ENCODE assay signal across 8 cellular contexts in the genomic region with DNA sequence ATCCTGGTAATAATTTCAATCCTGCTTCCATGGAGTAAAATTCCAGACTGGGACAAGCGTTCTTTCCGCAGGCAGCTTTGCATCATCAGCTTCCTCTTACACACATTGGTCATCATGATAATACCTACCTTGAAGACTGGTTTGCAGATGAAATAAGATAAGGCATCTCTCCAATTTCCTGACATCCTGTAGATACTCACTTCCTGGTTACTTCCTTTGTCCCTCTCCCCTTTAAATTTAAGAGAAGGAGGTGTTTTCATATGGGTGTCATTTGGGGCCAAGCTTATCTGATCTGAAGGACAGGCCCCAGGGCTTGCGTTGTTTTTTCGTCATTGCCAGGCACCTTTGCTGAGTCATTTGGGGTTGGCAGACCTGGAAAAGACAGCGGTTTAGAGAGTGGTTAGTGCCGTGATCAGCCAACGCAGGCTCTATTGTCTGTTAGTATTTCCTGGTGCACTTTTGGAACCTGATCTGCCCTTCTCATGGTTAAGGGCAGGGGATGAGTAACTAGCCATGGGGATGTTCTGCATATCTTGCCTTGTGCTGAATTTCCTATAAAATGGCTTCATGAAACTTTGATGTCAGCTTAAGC. TPM values are rescaled to one million over a fixed set of nuclear protein-coding genes. Genes with fewer than 3 reads are reported as not detected.
DNase-seq lines count a peak whose midpoint lies in the region; ATAC-seq and TF ChIP-seq lines count a peak whose summit lies in the region.

No MANE protein-coding gene starts in this region.

- H3K4me3 Mint-ChIP-seq in endothelial cell (ENCODE audit: unreplicated experiment): no peak overlapping the region
- peak overlapping the region; percentile 57 for H3K4me3 Mint-ChIP-seq in stimulated activated effector memory CD8-positive, alpha-beta T cell treated with anti-CD3 and anti-CD28 coated beads, Interleukin-12 subunit alpha, Interleukin-12 subunit beta, amount 100 ng/mL, for 72 hours

- TF ChIP-seq CTCF in endothelial cell (IDR thresholded peaks at IDR 0.05; ENCODE audit: unreplicated experiment): no peak

- H3K27me3 Mint-ChIP-seq in endothelial cell (ENCODE audit: unreplicated experiment): peaks cover 2% of the 10 kb centered on the region

- H3K4me1 Mint-ChIP-seq in endothelial cell (ENCODE audit: unreplicated experiment): peaks cover 49% of the 10 kb centered on the region
- H3K4me1 Mint-ChIP-seq in stimulated activated effector memory CD8-positive, alpha-beta T cell treated with anti-CD3 and anti-CD28 coated beads, Interleukin-12 subunit alpha, Interleukin-12 subunit beta, amount 100 ng/mL, for 72 hours: peaks cover 51% of the 10 kb centered on the region

- H3K36me3 Mint-ChIP-seq in endothelial cell (ENCODE audit: low read depth, unreplicated experiment): peaks cover 6% of the 10 kb centered on the region
- peaks cover 5% of the 10 kb centered on the region for H3K36me3 Mint-ChIP-seq in stimulated activated effector memory CD8-positive, alpha-beta T cell treated with anti-CD3 and anti-CD28 coated beads, Interleukin-12 subunit alpha, Interleukin-12 subunit beta, amount 100 ng/mL, for 72 hours

- peak overlapping the region; percentile 89 for H3K27ac Mint-ChIP-seq in endothelial cell (ENCODE audit: unreplicated experiment)
- H3K27ac Mint-ChIP-seq in stimulated activated effector memory CD8-positive, alpha-beta T cell treated with anti-CD3 and anti-CD28 coated beads, Interleukin-12 subunit alpha, Interleukin-12 subunit beta, amount 100 ng/mL, for 72 hours: peak overlapping the region; percentile 84

- no peaks in the 10 kb centered on the region for H3K9me3 Mint-ChIP-seq in endothelial cell (ENCODE audit: unreplicated experiment)
- H3K9me3 Mint-ChIP-seq in stimulated activated effector memory CD8-positive, alpha-beta T cell treated with anti-CD3 and anti-CD28 coated beads, Interleukin-12 subunit alpha, Interleukin-12 subunit beta, amount 100 ng/mL, for 72 hours: no peaks in the 10 kb centered on the region

- ATAC-seq in stimulated activated effector memory CD8-positive, alpha-beta T cell treated with anti-CD3 and anti-CD28 coated beads, Interleukin-12 subunit alpha, Interleukin-12 subunit beta, amount 100 ng/mL, for 72 hours: peak; percentile 90
- no peak for ATAC-seq in GM18873 (IDR thresholded peaks at IDR 0.05; ENCODE audit: low FRiP score, unreplicated experiment)

- DNase-seq in NCI-H1436 (lab: John Stamatoyannopoulos, UW) (peak; percentile 35), NCI-H1436 treated with DMSO at 0.1 percent for 48 hours (lab: John Stamatoyannopoulos, UW) (no peak), endothelial cell (ENCODE audit: low spot score) (peak; percentile 9), HuH-7.5 (ENCODE audit: low spot score) (no peak), cerebellar nuclear complex (lab: John Stamatoyannopoulos, UW) (no peak)
- DNase-seq in activated CD4-positive, CD25-positive, alpha-beta regulatory T cell treated with anti-CD3 and anti-CD28 coated beads, Interleukin-2, amount 50 U/mL, for 72 hours: peak; percentile 57
- peak; percentile 35 to 83 for DNase-seq in stimulated activated effector memory CD8-positive, alpha-beta T cell treated with anti-CD3 and anti-CD28 coated beads, Interleukin-12 subunit alpha, Interleukin-12 subunit beta, amount 100 ng/mL, for 72 hours (ENCODE audit: low spot score in 2 of 2)

RNA-seq across cellular contexts. Expression of a gene that starts 24.1 kb away (rescaled TPM):
- 49.6 TPM for total RNA-seq in endothelial cell (ENCODE audit: unreplicated experiment)

Comparison
In these comparisons a context has a peak if more than half of its experiments do, and no peak if none do; other contexts are left out.
1. DNase-seq: peak in NCI-H1436 (single experiment), activated CD4-positive, CD25-positive, alpha-beta regulatory T cell treated with anti-CD3 and anti-CD28 coated beads, Interleukin-2, amount 50 U/mL, for 72 hours (single experiment), endothelial cell (single experiment) and stimulated activated effector memory CD8-positive, alpha-beta T cell treated with anti-CD3 and anti-CD28 coated beads, Interleukin-12 subunit alpha, Interleukin-12 subunit beta, amount 100 ng/mL, for 72 hours (2 of 2); none in NCI-H1436 treated with DMSO at 0.1 percent for 48 hours (single experiment), HuH-7.5 (single experiment) and cerebellar nuclear complex (0 of 2).